12 cellular contexts compared by ENCODE assay signal in genomic region chr1:156524985-156525590, GRCh38. TPM values are rescaled to one million over a fixed set of nuclear protein-coding genes. Genes with fewer than 3 reads are reported as not detected.
A peak's percentile ranks its signal among the peaks of the same experiment; 100 is the strongest.
DNase-seq lines count a peak whose midpoint lies in the region; ATAC-seq, FAIRE-seq and TF ChIP-seq lines count a peak whose summit lies in the region.
"Had no signal": no experiment of that assay in that cellular context is flagged by ENCODE, and none has a peak within 500 bp of the region (broad histone marks: within the 10 kb centered on the region; RNA-seq: fewer than 3 reads in every experiment).

No MANE protein-coding gene starts in this region.

- ATAC-seq in GM12878, result peak; percentile 57
- ATAC-seq in GM21360 (IDR thresholded peaks at IDR 0.05; ENCODE audit: unreplicated experiment), result no peak
- no peak for ATAC-seq in HG03442 (IDR thresholded peaks at IDR 0.05; ENCODE audit: unreplicated experiment)

- H3K9ac ChIP-seq in MM.1S (ENCODE audit: low read length) (peak overlapping the region; percentile 46), GM12878 (ENCODE audit: control insufficient read depth, insufficient read depth, low read length) (peak overlapping the region; percentile 65)

- H3K4me1 Mint-ChIP-seq in activated T-cell treated with anti-CD3 and anti-CD28 coated beads, Interleukin-2, amount 50 U/mL, for 24 hours (ENCODE audit: low read depth), result peaks cover 35% of the 10 kb centered on the region

- peaks cover 23% of the 10 kb centered on the region for H3F3A ChIP-seq in MM.1S (ENCODE audit: insufficient read depth, low read length)

- intact Hi-C loops in GM12878 (cut with micrococcal nuclease; ENCODE audit: unreplicated experiment), result no loop called here
- intact Hi-C loops in spleen (cut with DNase I; ENCODE audit: low total_unique reads), result no loop called here

- H3K27ac ChIP-seq in MM.1S (ENCODE audit: low read length), result peak overlapping the region; percentile 76
- peak overlapping the region; percentile 76 for H3K27ac ChIP-seq in GM12878 (ENCODE audit: control insufficient read depth, insufficient read depth)
- H3K27ac ChIP-seq in spleen, result peak overlapping the region in 5 of 8 donors; percentile 39 to 73 (median 46)

- no peaks in the 10 kb centered on the region for H4K20me1 ChIP-seq in MM.1S (ENCODE audit: insufficient read depth, low read length)
- H4K20me1 ChIP-seq in GM12878 (ENCODE audit: control insufficient read depth, insufficient read depth), result no peaks in the 10 kb centered on the region

- RAD21 ChIA-PET in GM12878 (lab: Charles Lee; ENCODE audit: unreplicated experiment), result interaction anchor here (0.7 to 4.4 kb wide), 17 partner anchors 9 to 396 kb away, joined by 3 to 28 read pairs (median 4); no protein-coding TSS in a partner anchor

- peak; percentile 38 for FAIRE-seq in GM12878 (lab: Jason Lieb, UNC)

- no TSS peak for BruUV-seq in GM12878 (replicated peaks; lab: Mats Ljungman, UMichigan)

- H3K9me3 ChIP-seq in MM.1S (replicated peaks; ENCODE audit: insufficient read depth, low read length) (no peaks in the 10 kb centered on the region), GM12878 (replicated peaks; ENCODE audit: control insufficient read depth, insufficient read depth, low read length) (no peaks in the 10 kb centered on the region), spleen (no peaks in the 10 kb centered on the region)

- TF ChIP-seq CTCF in MM.1S (IDR thresholded peaks at IDR 0.05; ENCODE audit: low read length), result no peak
- TF ChIP-seq CTCF in GM12878 (IDR thresholded peaks at IDR 0.05 in 2 of 3, conservative IDR thresholded peaks at IDR 0.05 in 1 of 3; ENCODE audit: control insufficient read depth in 2 of 3, extremely low read depth in 1 of 3, insufficient read depth in 1 of 3, low read depth in 3 of 3, low read length in 3 of 3), result no peak
- TF ChIP-seq CTCF in spleen (IDR thresholded peaks at IDR 0.05 in 8 of 11, conservative IDR thresholded peaks at IDR 0.05 in 3 of 11), result no peak

- no peak for DNase-seq in activated T-cell treated with anti-CD3 and anti-CD28 coated beads, Interleukin-2, amount 50 U/mL, for 24 hours
- DNase-seq in activated T-cell treated with anti-CD3 and anti-CD28 coated beads for 4 hours (no peak), MM.1S (peak; percentile 48), GM12878 (ENCODE audit: low read depth, low spot score) (no peak), spleen (no peak), NCI-H526 treated with DMSO at 0.1 percent for 48 hours (lab: John Stamatoyannopoulos, UW) (no peak)
- DNase-seq: activated CD8-positive, alpha-beta memory T cell treated with anti-CD3 and anti-CD28 coated beads for 24 hours; SHP77 treated with DMSO at 0.1 percent for 48 hours had no signal

- H3K36me3 Mint-ChIP-seq in activated T-cell treated with anti-CD3 and anti-CD28 coated beads, Interleukin-2, amount 50 U/mL, for 24 hours (ENCODE audit: low read depth), result no peaks in the 10 kb centered on the region

- POLR2A ChIA-PET in GM12878 (lab: Charles Lee), result interaction anchor here (0.6 to 2.7 kb wide), 18 partner anchors 8 to 136 kb away, joined by 3 to 25 read pairs (median 6); partner anchors contain the start of genes MEF2D and NAXE

- H3K9me2 ChIP-seq in MM.1S (replicated peaks; ENCODE audit: insufficient read depth, low read length), result no peaks in the 10 kb centered on the region

- H3K4me3 ChIP-seq in MM.1S (ENCODE audit: low read length) (peak overlapping the region; percentile 33), GM12878 (peak overlapping the region; percentile 54; the same call in 1 of the 2 replicates), spleen (peak overlapping the region in 1 of 8 donors; percentile 35)

- 10% methylated on average over 6 of the region's 6 CpGs for WGBS in GM12878 (ENCODE audit: insufficient coverage, insufficient replicate concordance, low lambda C conversion rate, missing lambda C conversion rate)
- WGBS in spleen, 5 donors, result 11 to 16% (median 12%) methylated on average over 6 of the region's 6 CpGs

- H3K4me2 ChIP-seq in MM.1S (ENCODE audit: low read depth, low read length) (peak overlapping the region; percentile 67), GM12878 (ENCODE audit: control insufficient read depth, insufficient read depth) (peak overlapping the region; percentile 89)

- in situ Hi-C loops in GM12878 (cut with MboI), result no loop called here

- H3K27me3 Mint-ChIP-seq in activated T-cell treated with anti-CD3 and anti-CD28 coated beads, Interleukin-2, amount 50 U/mL, for 24 hours, result no peaks in the 10 kb centered on the region

- H3K4me1 ChIP-seq in MM.1S (ENCODE audit: low read length) (peaks cover 27% of the 10 kb centered on the region), GM12878 (ENCODE audit: control insufficient read depth, insufficient read depth, low read length) (peaks cover 24% of the 10 kb centered on the region), spleen (peaks cover 0 to 43% (median 20%) of the 10 kb centered on the region in 6 donors)

- no peak for TF ChIP-seq POLR2A in GM12878 (IDR thresholded peaks at IDR 0.05; ENCODE audit: low read depth, low read length)
- no peak for TF ChIP-seq POLR2A in spleen (IDR thresholded peaks at IDR 0.05)

- TF ChIP-seq EP300 in GM12878 (IDR thresholded peaks at IDR 0.05; ENCODE audit: borderline replicate concordance in 1 of 2, control insufficient read depth in 1 of 2, low read depth in 2 of 2, low read length in 2 of 2), result no peak

- H3K27me3 ChIP-seq in MM.1S (replicated peaks; ENCODE audit: insufficient read depth, low read length), result no peaks in the 10 kb centered on the region
- H3K27me3 ChIP-seq in GM12878 (replicated peaks in 1 of 2; ENCODE audit: control insufficient read depth in 2 of 2, insufficient read depth in 2 of 2, low read length in 1 of 2), result no peaks in the 10 kb centered on the region
- no peaks in the 10 kb centered on the region for H3K27me3 ChIP-seq in spleen (replicated peaks in 1 of 7)

- no peaks in the 10 kb centered on the region for H3K9me3 Mint-ChIP-seq in activated T-cell treated with anti-CD3 and anti-CD28 coated beads, Interleukin-2, amount 50 U/mL, for 24 hours

- H3K4me3 Mint-ChIP-seq in activated T-cell treated with anti-CD3 and anti-CD28 coated beads, Interleukin-2, amount 50 U/mL, for 24 hours, result no peak overlapping the region

- H2AFZ ChIP-seq in MM.1S (ENCODE audit: low read length) (peak overlapping the region; percentile 54), GM12878 (ENCODE audit: control insufficient read depth, low read depth, low read length) (peak overlapping the region; percentile 59)

- no peaks in the 10 kb centered on the region for H3K79me2 ChIP-seq in MM.1S (ENCODE audit: low read length)
- H3K79me2 ChIP-seq in GM12878 (ENCODE audit: control insufficient read depth, insufficient read depth, low read length), result no peaks in the 10 kb centered on the region

- SMC1A ChIA-PET in GM12878 (lab: Charles Lee; ENCODE audit: uncharacterized antibody, unreplicated experiment), result interaction anchor here (0.9 to 3.4 kb wide), 19 partner anchors 9 to 101 kb away, joined by 3 to 29 read pairs (median 5); no protein-coding TSS in a partner anchor

- no peak for TF ChIP-seq RAD21 in GM12878 (IDR thresholded peaks at IDR 0.05; ENCODE audit: insufficient read depth, low read depth, low read length)

- CTCF ChIA-PET in GM12878 (lab: Yijun Ruan, JAX), result interaction anchor here (0.7 to 3.3 kb wide), 20 partner anchors 12 to 203 kb away, joined by 3 to 17 read pairs (median 4); partner anchors contain the start of gene TTC24

- peak overlapping the region; percentile 37 for H3K27ac Mint-ChIP-seq in activated T-cell treated with anti-CD3 and anti-CD28 coated beads, Interleukin-2, amount 50 U/mL, for 24 hours

- H3K36me3 ChIP-seq in MM.1S (replicated peaks; ENCODE audit: insufficient read depth, low read length) (no peaks in the 10 kb centered on the region), GM12878 (ENCODE audit: control insufficient read depth in 2 of 2, insufficient read depth in 2 of 2, low read length in 1 of 2) (no peaks in the 10 kb centered on the region), spleen (peaks cover 0 to 18% (median 0%) of the 10 kb centered on the region in 6 donors)

RNA-seq across cellular contexts. Expression of gene MEF2D, which starts 24.5 kb away (rescaled TPM):
- total RNA-seq in GM12878 (2013; cell fraction: nucleolus; rRNA removed), result 44.6 and 59.9 TPM in 2 replicates
- total RNA-seq in GM12878 (2014; rRNA removed) (13.8 and 17.1 TPM in 2 replicates), GM12878 (2014; rRNA removed; fragmentation: Illumina TruSeq; extraction: Trizol) (8.1 and 9.1 TPM in 2 replicates), GM12878 (2021) (47.3 and 53.0 TPM in 2 replicates), spleen (100 to 1,000 TPM in 1 of 7 donors, 10 to 100 TPM in 6; 56.0 to 103 (median 71.4) TPM)
- 10.6 TPM for polyA plus RNA-seq in GM12878 (2011; ENCODE audit: low read depth)
- polyA plus RNA-seq in GM12878 (2011; rRNA removed) (4.7 and 12.0 TPM in 2 replicates), GM12878 (2014; fragmentation: Illumina TruSeq; extraction: Trizol) (11.2 and 16.5 TPM in 2 replicates), GM12878 (2014; fragmentation: Nextera tagmentation; extraction: Ambion mirVana) (1 to 10 TPM in 1 of 2 experiments, under 1 TPM in 1; 0.61 to 1.3 TPM), GM12878 (2014; rRNA removed) (23.7 and 26.4 TPM in 2 replicates), GM12878 (2016; fragmentation: Nextera tagmentation; extraction: Ambion mirVana) (10 to 100 TPM; 38.2 to 44.2 TPM), spleen (10 to 100 TPM in 1 of 3 donors, 1 to 10 TPM in 2; 7.4 to 22.5 (median 7.6) TPM)
- polyA plus RNA-seq in GM12878 (2011; cell fraction: cytosol; rRNA removed), result 16.5 and 18.1 TPM in 2 replicates
- polyA plus RNA-seq in GM12878 (2011; cell fraction: nucleus; rRNA removed), result 34.0 and 52.7 TPM in 2 replicates
- 27.0 and 28.1 TPM in 2 replicates for polyA plus RNA-seq in GM12878 (2012)
- 13.3 and 13.9 TPM in 2 replicates for polyA minus RNA-seq in GM12878 (2011; rRNA and poly(A)+ RNA removed)
- 14.3 and 15.9 TPM in 2 replicates for polyA minus RNA-seq in GM12878 (2011; cell fraction: cytosol; rRNA and poly(A)+ RNA removed)
- 11.0 and 24.5 TPM in 2 replicates for polyA minus RNA-seq in GM12878 (2011; cell fraction: nucleus; rRNA and poly(A)+ RNA removed)

RNA-seq across cellular contexts. Expression of gene IQGAP3, which starts 47.3 kb away (rescaled TPM):
- total RNA-seq in GM12878 (2013; cell fraction: nucleolus; rRNA removed), result 18.5 and 21.9 TPM in 2 replicates
- total RNA-seq in GM12878 (2014; rRNA removed) (7.6 and 8.9 TPM in 2 replicates), GM12878 (2014; rRNA removed; fragmentation: Illumina TruSeq; extraction: Trizol) (5.1 and 6.4 TPM in 2 replicates), GM12878 (2021) (10.5 and 11.3 TPM in 2 replicates), spleen (1 to 10 TPM in 3 of 7 donors, under 1 TPM in 4; 0.43 to 2.2 (median 0.86) TPM)
- polyA plus RNA-seq in GM12878 (2011; ENCODE audit: low read depth), result 3.1 TPM
- polyA plus RNA-seq in GM12878 (2011; rRNA removed) (4.9 and 8.1 TPM in 2 replicates), GM12878 (2014; fragmentation: Illumina TruSeq; extraction: Trizol) (4.4 and 7.1 TPM in 2 replicates), GM12878 (2014; fragmentation: Nextera tagmentation; extraction: Ambion mirVana) (1 to 10 TPM; 1.1 to 1.2 TPM), GM12878 (2014; rRNA removed) (10.5 and 10.7 TPM in 2 replicates), GM12878 (2016; fragmentation: Nextera tagmentation; extraction: Ambion mirVana) (1 to 10 TPM; 8.9 to 9.4 TPM), spleen (under 1 TPM; 0.24 to 0.47 (median 0.35) TPM)
- 5.4 and 7.0 TPM in 2 replicates for polyA plus RNA-seq in GM12878 (2011; cell fraction: cytosol; rRNA removed)
- 58.8 and 67.9 TPM in 2 replicates for polyA plus RNA-seq in GM12878 (2011; cell fraction: nucleus; rRNA removed)
- polyA plus RNA-seq in GM12878 (2012), result 5.4 and 7.3 TPM in 2 replicates
- polyA minus RNA-seq in GM12878 (2011; rRNA and poly(A)+ RNA removed), result 6.6 and 8.0 TPM in 2 replicates
- polyA minus RNA-seq in GM12878 (2011; cell fraction: cytosol; rRNA and poly(A)+ RNA removed), result 2.7 and 2.9 TPM in 2 replicates
- 7.0 and 9.4 TPM in 2 replicates for polyA minus RNA-seq in GM12878 (2011; cell fraction: nucleus; rRNA and poly(A)+ RNA removed)

RNA-seq across cellular contexts. Expression of gene TTC24, which starts 54.4 kb away (rescaled TPM):
- total RNA-seq in GM12878 (2013; cell fraction: nucleolus; rRNA removed), result not detected in 2 replicates
- total RNA-seq in GM12878 (2014; rRNA removed), result 4.5 and 4.6 TPM in 2 replicates
- total RNA-seq in GM12878 (2014; rRNA removed; fragmentation: Illumina TruSeq; extraction: Trizol), result 2.1 and 2.9 TPM in 2 replicates
- 4.7 and 6.4 TPM in 2 replicates for total RNA-seq in GM12878 (2021)
- polyA plus RNA-seq in GM12878 (2011; ENCODE audit: low read depth), result 1.6 TPM
- polyA plus RNA-seq in GM12878 (2011; rRNA removed), result not detected in 2 replicates
- 0.05 TPM in 1 of 2 replicates, not detected in the other for polyA plus RNA-seq in GM12878 (2011; cell fraction: cytosol; rRNA removed)
- 0.13 and 0.16 TPM in 2 replicates for polyA plus RNA-seq in GM12878 (2011; cell fraction: nucleus; rRNA removed)
- polyA plus RNA-seq in GM12878 (2012), result 2.7 and 2.9 TPM in 2 replicates
- polyA plus RNA-seq in GM12878 (2014; fragmentation: Illumina TruSeq; extraction: Trizol), result 1.4 and 4.0 TPM in 2 replicates
- under 1 TPM; 0.05 TPM for polyA plus RNA-seq in GM12878 (2014; fragmentation: Nextera tagmentation; extraction: Ambion mirVana)
- polyA plus RNA-seq in GM12878 (2014; rRNA removed), result 3.7 and 4.2 TPM in 2 replicates
- 1 to 10 TPM; 1.4 to 1.9 TPM for polyA plus RNA-seq in GM12878 (2016; fragmentation: Nextera tagmentation; extraction: Ambion mirVana)
- not detected in 2 replicates for polyA minus RNA-seq in GM12878 (2011; rRNA and poly(A)+ RNA removed)
- not detected in 2 replicates for polyA minus RNA-seq in GM12878 (2011; cell fraction: cytosol; rRNA and poly(A)+ RNA removed)
- not detected in 2 replicates for polyA minus RNA-seq in GM12878 (2011; cell fraction: nucleus; rRNA and poly(A)+ RNA removed)
- 1 to 10 TPM; 2.3 to 6.4 (median 4.3) TPM for total RNA-seq in spleen
- polyA plus RNA-seq in spleen, result 1 to 10 TPM; 2.7 to 5.0 (median 2.8) TPM
- total RNA-seq: fibroblast of villous mesenchyme, skeletal muscle tissue had no signal
